8 cellular contexts compared by ENCODE assay signal in the genomic region with DNA sequence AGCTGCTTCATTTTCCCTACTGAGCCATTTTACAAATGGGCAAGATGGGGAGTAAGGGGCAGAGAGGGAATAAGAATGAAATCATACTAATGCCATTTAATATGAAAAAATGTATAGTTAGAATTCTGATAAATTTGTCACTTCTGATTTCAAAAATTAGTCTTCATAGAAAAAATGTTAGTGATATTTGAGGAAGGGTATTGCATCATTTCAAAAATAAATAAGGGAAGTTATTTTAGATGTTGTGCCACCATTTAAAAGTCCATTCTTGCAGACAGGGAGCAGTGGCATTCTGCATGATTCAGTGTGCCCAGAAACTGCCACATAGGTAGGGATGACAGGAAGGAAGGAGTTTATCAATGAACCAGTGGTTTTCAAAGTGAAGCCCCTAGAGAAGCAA.
"Had no signal": no experiment of that assay in that cellular context is flagged by ENCODE, and none has a peak within 500 bp of the region (broad histone marks: within the 10 kb centered on the region; RNA-seq: fewer than 3 reads in every experiment).

No MANE protein-coding gene starts in this region.

- H3K4me3 ChIP-seq: GM12878 had no signal

- ATAC-seq: GM12878 had no signal

- FAIRE-seq: G401.6, GM12878, GM12891, GM12892, GM18507, GM19239 had no signal

- DNase-seq: GDM1, GF-D8 had no signal
